33 cellular contexts compared by ENCODE assay signal in the genomic region with DNA sequence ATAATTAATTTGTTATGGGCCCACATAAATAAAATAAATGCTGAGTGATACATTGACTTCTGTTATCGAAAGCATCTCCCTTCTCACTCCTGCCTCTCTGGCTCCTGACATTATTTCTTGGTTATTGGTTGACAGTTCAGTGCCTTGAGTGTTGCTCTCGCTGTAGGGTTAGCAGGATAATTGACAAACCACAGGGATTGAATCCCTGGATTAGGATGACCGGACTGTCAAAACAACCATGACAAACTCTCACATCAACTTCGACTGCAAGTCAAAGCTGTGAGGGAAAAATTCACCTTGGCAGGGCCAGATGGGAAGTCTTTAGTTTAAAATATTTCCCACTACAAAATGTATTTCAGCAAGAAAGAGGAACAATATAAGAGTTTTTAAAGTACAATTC.
"Had no signal": no experiment of that assay in that cellular context is flagged by ENCODE, and none has a peak within 500 bp of the region (broad histone marks: within the 10 kb centered on the region; RNA-seq: fewer than 3 reads in every experiment).

No MANE protein-coding gene starts in this region.

- H3K4me2 ChIP-seq: KMS-11 had no signal

- H3K27me3 ChIP-seq: MG63 had no signal

- H3K36me3 ChIP-seq: MG63 had no signal

- H3K4me3 ChIP-seq: MG63 had no signal

- H3K27ac ChIP-seq: KMS-11 had no signal

- H3K9me3 ChIP-seq: MG63 had no signal

- DNase-seq: Karpas-422, Kasumi-1, KG1, MG63, MM.1S, MV-4-11, NCI-H1048, NCI-H1092, NCI-H1092 treated with DMSO at 0.1 percent for 48 hours, NCI-H1105, NCI-H1105 treated with DMSO at 0.1 percent for 48 hours, NCI-H1417 treated with DMSO at 0.1 percent for 48 hours, NCI-H1436, NCI-H1436 treated with DMSO at 0.1 percent for 48 hours, NCI-H146, NCI-H1694, NCI-H1694 treated with DMSO at 0.1 percent for 48 hours, NCI-H187, NCI-H187 treated with DMSO at 0.1 percent for 48 hours, NCI-H1930, NCI-H2029, NCI-H2029 treated with DMSO at 0.1 percent for 48 hours, NCI-H2081, NCI-H2081 treated with DMSO at 0.1 percent for 48 hours, NCI-H2107, NCI-H2171, NCI-H2171 treated with DMSO at 0.1 percent for 48 hours, NCI-H226, NCI-H345, NCI-H446, NCI-H446 treated with DMSO at 0.1 percent for 48 hours, NCI-H510A had no signal

- H3K9ac ChIP-seq: KMS-11 had no signal
